27 cellular contexts compared by ENCODE assay signal in the genomic region with DNA sequence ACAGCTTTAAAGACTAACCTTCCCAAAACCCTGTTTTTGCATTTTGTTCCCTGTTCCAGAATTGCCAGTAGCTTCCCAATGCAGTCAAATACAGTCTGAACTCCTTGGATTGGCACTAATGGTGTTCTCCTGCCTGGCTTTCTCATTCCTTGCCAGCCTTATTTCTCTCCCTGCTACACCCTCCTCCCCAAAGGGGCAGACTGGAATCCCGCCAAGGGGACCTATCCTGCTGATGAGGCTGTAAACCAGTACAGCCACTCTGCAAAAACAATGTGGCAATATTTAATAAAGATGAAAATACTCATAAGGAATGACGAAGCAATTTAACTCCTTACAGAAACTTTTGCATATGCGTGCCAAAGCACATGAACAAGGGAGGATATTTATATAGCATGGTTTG.
"Had no signal": no experiment of that assay in that cellular context is flagged by ENCODE, and none has a peak within 500 bp of the region (broad histone marks: within the 10 kb centered on the region; RNA-seq: fewer than 3 reads in every experiment).

No MANE protein-coding gene starts in this region.

- H3K36me3 ChIP-seq: ascending aorta, breast epithelium, esophagus squamous epithelium, gastroesophageal sphincter, heart right ventricle had no signal

- H3K4me3 ChIP-seq: ascending aorta, breast epithelium, coronary artery, esophagus squamous epithelium, gastroesophageal sphincter, heart right ventricle had no signal

- DNase-seq: activated CD4-positive, alpha-beta memory T cell treated with anti-CD3 and anti-CD28 coated beads, Interleukin-2, amount 10 ng/mL, durations not matched to agents 7 days and 5 days; activated CD4-positive, alpha-beta T cell treated with anti-CD3 and anti-CD28 coated beads for 36 hours; activated CD4-positive, alpha-beta T cell treated with anti-CD3 and anti-CD28 coated beads, Interleukin-2, amount 10 ng/mL, durations not matched to agents 24 days and 14 days; activated CD4-positive, alpha-beta T cell treated with anti-CD3 and anti-CD28 coated beads, Interleukin-2, amount 50 U/mL, for 4 hours; activated CD4-positive, CD25-positive, alpha-beta regulatory T cell; activated CD4-positive, CD25-positive, alpha-beta regulatory T cell treated with anti-CD3 and anti-CD28 coated beads, Interleukin-2, amount 50 U/mL, for 72 hours; activated CD8-positive, alpha-beta memory T cell treated with anti-CD3 and anti-CD28 coated beads, Interleukin-2, amount 50 U/mL, for 48 hours; activated gamma-delta T cell; activated naive CD4-positive, alpha-beta T cell; activated naive CD4-positive, alpha-beta T cell treated with anti-CD3 and anti-CD28 coated beads, Interleukin-2, amount 10 ng/mL, durations not matched to agents 7 days and 5 days; activated naive CD8-positive, alpha-beta T cell treated with anti-CD3 and anti-CD28 coated beads, Interleukin-2, amount 10 ng/mL, durations not matched to agents 7 days and 5 days; activated T-cell treated with anti-CD3 and anti-CD28 coated beads for 4 hours; activated T-cell treated with anti-CD3 and anti-CD28 coated beads, Interleukin-2, amount 50 U/mL, for 24 hours; activated T-cell treated with anti-CD3 and anti-CD28 coated beads, Interleukin-2, amount 50 U/mL, for 72 hours; effector CD4-positive, alpha-beta T cell; effector memory CD8-positive, alpha-beta T cell; esophagus squamous epithelium; foreskin melanocyte; heart right ventricle; T-cell; T1000 had no signal

- ATAC-seq: activated CD4-positive, alpha-beta T cell treated with anti-CD3 and anti-CD28 coated beads for 36 hours; activated naive CD4-positive, alpha-beta T cell treated with anti-CD3 and anti-CD28 coated beads, Interleukin-2, amount 50 U/mL, for 72 hours; activated T-cell treated with anti-CD3 and anti-CD28 coated beads, Interleukin-2, amount 50 U/mL, for 72 hours; effector memory CD8-positive, alpha-beta T cell; gastroesophageal sphincter; heart right ventricle; T-cell had no signal

- H3K4me1 ChIP-seq: ascending aorta, breast epithelium, esophagus squamous epithelium, gastroesophageal sphincter, heart right ventricle had no signal

- H3K27ac ChIP-seq: ascending aorta, coronary artery, epithelial cell of prostate, esophagus squamous epithelium, gastroesophageal sphincter, heart right ventricle had no signal

- H3K9me3 ChIP-seq: ascending aorta, breast epithelium, esophagus squamous epithelium, gastroesophageal sphincter, heart right ventricle had no signal

- H3K27me3 ChIP-seq: ascending aorta, breast epithelium, esophagus squamous epithelium, gastroesophageal sphincter, heart right ventricle had no signal
